Comparison of ENCODE assay signal across 8 cellular contexts in genomic region chr21:34029724-34030528, GRCh38. TPM values are rescaled to one million over a fixed set of nuclear protein-coding genes. Genes with fewer than 3 reads are reported as not detected.
DNase-seq lines count a peak whose midpoint lies in the region; ATAC-seq, FAIRE-seq and TF ChIP-seq lines count a peak whose summit lies in the region.

No MANE protein-coding gene starts in this region.

- H3K4me3 Mint-ChIP-seq in naive thymus-derived CD4-positive, alpha-beta T cell = peak overlapping the region in 8 of 10 donors; percentile 6 to 79 (median 63)
- peak overlapping the region; percentile 63 for H3K4me3 Mint-ChIP-seq in type B pancreatic cell

- ATAC-seq in naive thymus-derived CD4-positive, alpha-beta T cell = peak; percentile 91

- peaks cover 0 to 11% (median 0%) of the 10 kb centered on the region in 5 donors for H3K36me3 Mint-ChIP-seq in naive thymus-derived CD4-positive, alpha-beta T cell
- H3K36me3 Mint-ChIP-seq in type B pancreatic cell = no peaks in the 10 kb centered on the region

- TF ChIP-seq POLR2A in H54 (IDR thresholded peaks at IDR 0.05; ENCODE audit: low read depth, low read length) (no peak), erythroblast (IDR thresholded peaks at IDR 0.05; ENCODE audit: low read length) (no peak)

- no peaks in the 10 kb centered on the region for H3K27me3 ChIP-seq in naive thymus-derived CD4-positive, alpha-beta T cell (ENCODE audit: control insufficient read depth in 2 of 2, insufficient read depth in 2 of 2, low read length in 2 of 2)

- intact Hi-C loops in naive thymus-derived CD4-positive, alpha-beta T cell (cut with micrococcal nuclease) = loop anchor here in 1 of 2 donors (5.0 kb wide), 1 partner anchor 42 kb away; the partner anchor contains the start of genes MRPS6 and SLC5A3

- FAIRE-seq in H54 (lab: Jason Lieb, UNC) = peak; percentile 74

- peak; percentile 58 for DNase-seq in GM04504 (ENCODE audit: low read depth)
- DNase-seq in H54 (ENCODE audit: insufficient read length, low spot score) = peak; percentile 66
- peak; percentile 42 for DNase-seq in NCI-H2029 treated with DMSO at 0.1 percent for 48 hours (lab: John Stamatoyannopoulos, UW)
- peak; percentile 76 for DNase-seq in activated CD8-positive, alpha-beta memory T cell treated with anti-CD3 and anti-CD28 coated beads for 24 hours
- DNase-seq in erythroblast (lab: John Stamatoyannopoulos, UW) = peak; percentile 35 to 56
- DNase-seq in naive thymus-derived CD4-positive, alpha-beta T cell = peak in 8 of 9 donors; percentile 5 to 42 (median 11)
- DNase-seq in type B pancreatic cell (ENCODE audit: extremely low spot score, unreplicated experiment) = no peak
- DNase-seq in NOMO-1 treated with DMSO at 0.1 percent for 48 hours (lab: John Stamatoyannopoulos, UW; ENCODE audit: unreplicated experiment) = no peak

- H3K9me3 ChIP-seq in naive thymus-derived CD4-positive, alpha-beta T cell (ENCODE audit: control insufficient read depth in 2 of 3, low read length in 3 of 3) = no peaks in the 10 kb centered on the region

- no peak overlapping the region for H3K4me3 ChIP-seq in naive thymus-derived CD4-positive, alpha-beta T cell (ENCODE audit: low read length)

- POLR2A ChIA-PET in naive thymus-derived CD4-positive, alpha-beta T cell (lab: Charles Lee) = interaction anchor here (0.6 kb wide), 1 partner anchor 49 kb away, joined by 4 read pairs; no protein-coding TSS in a partner anchor

- H3K9me3 Mint-ChIP-seq in naive thymus-derived CD4-positive, alpha-beta T cell = peaks cover 0 to 9% (median 0%) of the 10 kb centered on the region in 11 donors
- H3K9me3 Mint-ChIP-seq in type B pancreatic cell = peaks cover 4% of the 10 kb centered on the region

- H3K27ac Mint-ChIP-seq in naive thymus-derived CD4-positive, alpha-beta T cell = peak overlapping the region in 4 of 9 donors; percentile 17 to 93 (median 84)
- peak overlapping the region; percentile 57 for H3K27ac Mint-ChIP-seq in type B pancreatic cell

- TF ChIP-seq CTCF in type B pancreatic cell (conservative IDR thresholded peaks at IDR 0.05) = no peak

- H3K27me3 Mint-ChIP-seq in naive thymus-derived CD4-positive, alpha-beta T cell = no peaks in the 10 kb centered on the region
- no peaks in the 10 kb centered on the region for H3K27me3 Mint-ChIP-seq in type B pancreatic cell

- H3K36me3 ChIP-seq in naive thymus-derived CD4-positive, alpha-beta T cell (ENCODE audit: control insufficient read depth in 2 of 3, insufficient read depth in 3 of 3, low read length in 3 of 3) = no peaks in the 10 kb centered on the region

- H3K27ac ChIP-seq in naive thymus-derived CD4-positive, alpha-beta T cell (ENCODE audit: low read depth, low read length) = no peak overlapping the region

- peaks cover 0 to 25% (median 4%) of the 10 kb centered on the region in 7 donors for H3K4me1 Mint-ChIP-seq in naive thymus-derived CD4-positive, alpha-beta T cell
- H3K4me1 Mint-ChIP-seq in type B pancreatic cell (ENCODE audit: unreplicated experiment) = peaks cover 4% of the 10 kb centered on the region

- no peaks in the 10 kb centered on the region for H3K4me1 ChIP-seq in naive thymus-derived CD4-positive, alpha-beta T cell (ENCODE audit: control insufficient read depth in 2 of 2, insufficient read depth in 2 of 2, low read length in 2 of 2)

- CTCF ChIA-PET in naive thymus-derived CD4-positive, alpha-beta T cell (lab: Charles Lee) = no interaction called here

RNA-seq across cellular contexts. Expression of gene MRPS6, which starts 43.5 kb away (rescaled TPM):
- 10 to 100 TPM; 25.5 to 92.7 (median 87.9) TPM for total RNA-seq in naive thymus-derived CD4-positive, alpha-beta T cell
- polyA plus RNA-seq in naive thymus-derived CD4-positive, alpha-beta T cell = 100 to 1,000 TPM; 183 to 193 TPM
- total RNA-seq in type B pancreatic cell (ENCODE audit: low replicate concordance) = 40.7 and 74.8 TPM in 2 replicates

RNA-seq across cellular contexts. Expression of gene SLC5A3, which starts 43.5 kb away (rescaled TPM):
- total RNA-seq in naive thymus-derived CD4-positive, alpha-beta T cell = 10 to 100 TPM in 3 of 5 experiments, 1 to 10 TPM in 2; 8.8 to 45.5 (median 34.0) TPM
- 1 to 10 TPM; 1.8 to 2.1 TPM for polyA plus RNA-seq in naive thymus-derived CD4-positive, alpha-beta T cell
- total RNA-seq in type B pancreatic cell (ENCODE audit: low replicate concordance) = 11.9 and 28.8 TPM in 2 replicates

Comparison
In these comparisons a context has a peak if more than half of its experiments do, and no peak if none do; other contexts are left out.
1. DNase-seq: peak in GM04504 (single experiment), H54 (single experiment), NCI-H2029 treated with DMSO at 0.1 percent for 48 hours (single experiment), activated CD8-positive, alpha-beta memory T cell treated with anti-CD3 and anti-CD28 coated beads for 24 hours (single experiment), erythroblast (2 of 2) and naive thymus-derived CD4-positive, alpha-beta T cell (8 of 9); none in type B pancreatic cell (single experiment) and NOMO-1 treated with DMSO at 0.1 percent for 48 hours (single experiment).